In genomic region chr1:206012086-206012859, GRCh38 we compare ENCODE assay signal across 1 cellular context.
TF ChIP-seq lines count a peak whose summit lies in the region.

No MANE protein-coding gene starts in this region.

TF ChIP-seq in K562, 482 proteins besides CTCF, POLR2A, EP300 and RAD21 (continued from another document and continues in another):
- TF ChIP-seq THAP7 (CRISPR knock-in tag; IDR thresholded peaks at IDR 0.05) (0 out of 2 replicates have a peak, but pooled peaks have one; percentile 7), ARID3B (CRISPR knock-in tag; IDR thresholded peaks at IDR 0.05; ENCODE audit: borderline replicate concordance) (no peak), DPF2 (IDR thresholded peaks at IDR 0.05) (no peak), CTBP1 (IDR thresholded peaks at IDR 0.05; ENCODE audit: borderline replicate concordance) (peak; percentile 54; the same call in 1 of the 2 replicates), SAFB2 (IDR thresholded peaks at IDR 0.05; ENCODE audit: borderline replicate concordance, low read depth, low read length, severe bottlenecking) (no peak), NFE2 (IDR thresholded peaks at IDR 0.05; ENCODE audit: low read depth) (no peak), MGA (IDR thresholded peaks at IDR 0.05) (peak; percentile 64), E2F6 (IDR thresholded peaks at IDR 0.05; ENCODE audit: borderline replicate concordance in 1 of 2, extremely low read depth in 1 of 2, insufficient read depth in 1 of 2, insufficient read length in 1 of 2, low read depth in 1 of 2, low read length in 1 of 2, poor library complexity in 1 of 2, severe bottlenecking in 1 of 2) (peak; percentile 68 to 85), ZBTB33 (CRISPR knock-in tag; IDR thresholded peaks at IDR 0.05) (0 out of 2 replicates have a peak, but pooled peaks have one; percentile 53), ZBTB11 (CRISPR knock-in tag; IDR thresholded peaks at IDR 0.05) (peak in 1 of 3 experiments; percentile 63; a peak in 1 of 6 replicates), MYC (IDR thresholded peaks at IDR 0.05; ENCODE audit: low read depth, low read length) (0 out of 2 replicates have a peak, but pooled peaks have one; percentile 31), MYC (CRISPR knock-in tag; IDR thresholded peaks at IDR 0.05; ENCODE audit: borderline replicate concordance, low read depth) (no peak), MAZ (CRISPR knock-in tag; conservative IDR thresholded peaks at IDR 0.05 in 1 of 2, IDR thresholded peaks at IDR 0.05 in 1 of 2) (peak; percentile 31 to 41; a peak in 2 of 4 replicates), KDM4B (IDR thresholded peaks at IDR 0.05; ENCODE audit: borderline replicate concordance in 2 of 2, low read depth in 1 of 2) (peak in 1 of 2 experiments; percentile 22; a peak in 1 of 4 replicates), POLR3A (IDR thresholded peaks at IDR 0.05; ENCODE audit: borderline replicate concordance, extremely low read depth, insufficient read depth, insufficient read length) (no peak), E2F5 (CRISPR knock-in tag; IDR thresholded peaks at IDR 0.05) (0 out of 2 replicates have a peak, but pooled peaks have one; percentile 54), SMARCE1 (IDR thresholded peaks at IDR 0.05) (peak; percentile 49; the same call in 1 of the 2 replicates), RCOR1 (IDR thresholded peaks at IDR 0.05; ENCODE audit: borderline replicate concordance in 1 of 2, low read depth in 2 of 2, low read length in 2 of 2) (no peak), VEZF1 (CRISPR knock-in tag; IDR thresholded peaks at IDR 0.05) (peak; percentile 66; the same call in 1 of the 2 replicates), PKNOX1 (IDR thresholded peaks at IDR 0.05) (peak; percentile 11; the same call in 1 of the 2 replicates), FOXP1 (CRISPR knock-in tag; IDR thresholded peaks at IDR 0.05) (0 out of 2 replicates have a peak, but pooled peaks have one; percentile 34), TFAP4 (CRISPR knock-in tag; IDR thresholded peaks at IDR 0.05; ENCODE audit: borderline replicate concordance) (peak; percentile 24; the same call in 1 of the 2 replicates), STAG1 (CRISPR knock-in tag; IDR thresholded peaks at IDR 0.05; ENCODE audit: borderline replicate concordance) (0 out of 2 replicates have a peak, but pooled peaks have one; percentile 21), ZNF224 (CRISPR knock-in tag; IDR thresholded peaks at IDR 0.05) (no peak; the same call in 1 of the 2 replicates)
